ENCODE assay signal across 8 cellular contexts in genomic region chr17:59786536-59787319, GRCh38.
DNase-seq lines count a peak whose midpoint lies in the region; ATAC-seq and TF ChIP-seq lines count a peak whose summit lies in the region.

No MANE protein-coding gene starts in this region.

- ATAC-seq in GM19395 (IDR thresholded peaks at IDR 0.05; ENCODE audit: unreplicated experiment) (peak; percentile 88), HG03469 (IDR thresholded peaks at IDR 0.05; ENCODE audit: unreplicated experiment) (peak; percentile 79), foreskin keratinocyte (peak; percentile 91), upper lobe of right lung (peak; percentile 97)

- H3K27ac ChIP-seq in foreskin keratinocyte: peak overlapping the region; percentile 99
- peak overlapping the region; percentile 90 for H3K27ac ChIP-seq in upper lobe of right lung

- H3K9me3 ChIP-seq in upper lobe of right lung: no peaks in the 10 kb centered on the region

- intact Hi-C loops in upper lobe of right lung (cut with DNase I): no loop called here

- H3K36me3 ChIP-seq in upper lobe of right lung: no peaks in the 10 kb centered on the region

- peak; percentile 54 for TF ChIP-seq CTCF in foreskin keratinocyte (conservative IDR thresholded peaks at IDR 0.05)
- no peak for TF ChIP-seq CTCF in upper lobe of right lung (IDR thresholded peaks at IDR 0.05)

- DNase-seq in CMK (ENCODE audit: low read depth) (peak; percentile 68), RPMI7951 (ENCODE audit: low read depth) (peak; percentile 99), foreskin keratinocyte (peak; percentile 100), pons (ENCODE audit: low spot score) (peak; percentile 87), upper lobe of right lung (no peak)
- DNase-seq in activated effector memory CD4-positive, alpha-beta T cell treated with Interleukin-2 at 50 U/mL for 16 hours: peak; percentile 50

- peaks cover 52% of the 10 kb centered on the region for H3K4me1 ChIP-seq in foreskin keratinocyte
- peaks cover 61% of the 10 kb centered on the region for H3K4me1 ChIP-seq in upper lobe of right lung

- H3K4me3 ChIP-seq in upper lobe of right lung: peak overlapping the region; percentile 28

- H3K27me3 ChIP-seq in foreskin keratinocyte: no peaks in the 10 kb centered on the region
- no peaks in the 10 kb centered on the region for H3K27me3 ChIP-seq in upper lobe of right lung
